Comparison of ENCODE assay signal across 23 cellular contexts in the genomic region with DNA sequence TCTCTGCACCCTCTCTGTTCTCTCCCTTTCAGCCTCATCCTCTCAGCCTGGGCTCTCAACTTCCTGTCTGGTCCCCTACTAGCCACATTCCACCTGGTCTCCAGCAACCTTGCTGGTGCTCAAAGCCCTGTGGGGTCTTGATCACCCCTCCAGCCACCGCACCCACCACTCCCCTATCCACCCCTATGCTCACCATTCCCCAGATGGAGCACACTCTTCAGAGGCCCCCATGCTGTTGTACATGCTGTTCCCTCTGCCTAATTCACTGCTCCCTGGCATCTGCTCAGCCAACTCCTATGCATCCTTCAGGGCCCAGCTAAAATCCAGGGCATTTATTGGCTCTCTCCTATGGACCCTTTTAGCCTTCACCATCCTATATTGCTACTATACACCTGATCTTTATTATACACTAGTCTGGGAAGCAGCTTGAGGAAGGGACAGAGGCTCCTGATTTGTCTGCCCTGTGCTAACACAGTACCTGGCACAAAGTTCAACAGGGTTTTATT.
"Had no signal": no experiment of that assay in that cellular context is flagged by ENCODE, and none has a peak within 500 bp of the region (broad histone marks: within the 10 kb centered on the region; RNA-seq: fewer than 3 reads in every experiment).

No MANE protein-coding gene starts in this region.

- H3K36me3 Mint-ChIP-seq: memory B cell; naive thymus-derived CD4-positive, alpha-beta T cell; natural killer cell treated with Interleukin-12 subunit alpha and Interleukin-12 subunit beta and Interleukin-15 and Interleukin-18, amount 100 ng/mL, for 72 hours; stimulated activated effector memory CD8-positive, alpha-beta T cell treated with anti-CD3 and anti-CD28 coated beads, Interleukin-12 subunit alpha, Interleukin-12 subunit beta, amount 100 ng/mL, for 72 hours had no signal

- H3K9me3 Mint-ChIP-seq: memory B cell; naive thymus-derived CD4-positive, alpha-beta T cell; natural killer cell treated with Interleukin-12 subunit alpha and Interleukin-12 subunit beta and Interleukin-15 and Interleukin-18, amount 100 ng/mL, for 72 hours; stimulated activated effector memory CD8-positive, alpha-beta T cell treated with anti-CD3 and anti-CD28 coated beads, Interleukin-12 subunit alpha, Interleukin-12 subunit beta, amount 100 ng/mL, for 72 hours; stimulated activated naive CD8-positive, alpha-beta T cell treated with anti-CD3 and anti-CD28 coated beads, Interleukin-15, Interleukin-2, amounts not matched to agents 100 ng/mL and 50 ng/mL, for 24 hours had no signal

- H3K27ac Mint-ChIP-seq: memory B cell; naive thymus-derived CD4-positive, alpha-beta T cell; natural killer cell treated with Interleukin-12 subunit alpha and Interleukin-12 subunit beta and Interleukin-15 and Interleukin-18, amount 100 ng/mL, for 72 hours; stimulated activated effector memory CD8-positive, alpha-beta T cell treated with anti-CD3 and anti-CD28 coated beads, Interleukin-12 subunit alpha, Interleukin-12 subunit beta, amount 100 ng/mL, for 72 hours; stimulated activated naive CD8-positive, alpha-beta T cell treated with anti-CD3 and anti-CD28 coated beads, Interleukin-15, Interleukin-2, amounts not matched to agents 100 ng/mL and 50 ng/mL, for 24 hours had no signal

- H3K4me1 Mint-ChIP-seq: memory B cell; stimulated activated effector memory CD8-positive, alpha-beta T cell treated with anti-CD3 and anti-CD28 coated beads, Interleukin-12 subunit alpha, Interleukin-12 subunit beta, amount 100 ng/mL, for 72 hours had no signal

- H3K4me1 ChIP-seq: left ventricle myocardium inferior, prostate gland, tibial artery, uterus had no signal

- H3K4me3 ChIP-seq: hepatocyte, left ventricle myocardium inferior, lung, mucosa of descending colon, ovary, prostate gland, skin epidermis, suprapubic skin, thoracic aorta, tibial artery, uterus had no signal

- H3K4me3 Mint-ChIP-seq: memory B cell; naive thymus-derived CD4-positive, alpha-beta T cell; natural killer cell treated with Interleukin-12 subunit alpha and Interleukin-12 subunit beta and Interleukin-15 and Interleukin-18, amount 100 ng/mL, for 72 hours; stimulated activated effector memory CD8-positive, alpha-beta T cell treated with anti-CD3 and anti-CD28 coated beads, Interleukin-12 subunit alpha, Interleukin-12 subunit beta, amount 100 ng/mL, for 72 hours; stimulated activated naive CD8-positive, alpha-beta T cell treated with anti-CD3 and anti-CD28 coated beads, Interleukin-15, Interleukin-2, amounts not matched to agents 100 ng/mL and 50 ng/mL, for 24 hours had no signal

- H3K27ac ChIP-seq: hepatocyte, left ventricle myocardium inferior, ovary, suprapubic skin, thoracic aorta, tibial artery, uterus had no signal

- H3K79me2 ChIP-seq: hepatocyte had no signal

- H3K27me3 ChIP-seq: hepatocyte, ovary, suprapubic skin, uterus had no signal

- H3K36me3 ChIP-seq: left ventricle myocardium inferior, ovary, prostate gland, suprapubic skin, thoracic aorta, tibial artery, uterus had no signal

- ATAC-seq: mucosa of descending colon; naive thymus-derived CD4-positive, alpha-beta T cell; natural killer cell treated with Interleukin-12 subunit alpha and Interleukin-12 subunit beta and Interleukin-15 and Interleukin-18, amount 100 ng/mL, for 72 hours; right cardiac atrium; sciatic nerve; stimulated activated effector memory CD8-positive, alpha-beta T cell treated with anti-CD3 and anti-CD28 coated beads, Interleukin-12 subunit alpha, Interleukin-12 subunit beta, amount 100 ng/mL, for 72 hours had no signal

- H2AFZ ChIP-seq: hepatocyte had no signal

- H3K9me3 ChIP-seq: left ventricle myocardium inferior, mucosa of descending colon, ovary, prostate gland, suprapubic skin, thoracic aorta, tibial artery, uterus had no signal

- DNase-seq: islet precursor cell; left ventricle myocardium inferior; naive thymus-derived CD4-positive, alpha-beta T cell; retina; right cardiac atrium; stimulated activated CD4-positive, alpha-beta T cell treated with anti-CD3 and anti-CD28 coated beads, Interleukin-4, amount 100 ng/mL, for 24 hours; stimulated activated naive CD4-positive, alpha-beta T cell; tibial artery; trophoblast cell; uterus had no signal

- H3K4me2 ChIP-seq: hepatocyte had no signal
